Comparison of ENCODE assay signal across 8 cellular contexts in the genomic region with DNA sequence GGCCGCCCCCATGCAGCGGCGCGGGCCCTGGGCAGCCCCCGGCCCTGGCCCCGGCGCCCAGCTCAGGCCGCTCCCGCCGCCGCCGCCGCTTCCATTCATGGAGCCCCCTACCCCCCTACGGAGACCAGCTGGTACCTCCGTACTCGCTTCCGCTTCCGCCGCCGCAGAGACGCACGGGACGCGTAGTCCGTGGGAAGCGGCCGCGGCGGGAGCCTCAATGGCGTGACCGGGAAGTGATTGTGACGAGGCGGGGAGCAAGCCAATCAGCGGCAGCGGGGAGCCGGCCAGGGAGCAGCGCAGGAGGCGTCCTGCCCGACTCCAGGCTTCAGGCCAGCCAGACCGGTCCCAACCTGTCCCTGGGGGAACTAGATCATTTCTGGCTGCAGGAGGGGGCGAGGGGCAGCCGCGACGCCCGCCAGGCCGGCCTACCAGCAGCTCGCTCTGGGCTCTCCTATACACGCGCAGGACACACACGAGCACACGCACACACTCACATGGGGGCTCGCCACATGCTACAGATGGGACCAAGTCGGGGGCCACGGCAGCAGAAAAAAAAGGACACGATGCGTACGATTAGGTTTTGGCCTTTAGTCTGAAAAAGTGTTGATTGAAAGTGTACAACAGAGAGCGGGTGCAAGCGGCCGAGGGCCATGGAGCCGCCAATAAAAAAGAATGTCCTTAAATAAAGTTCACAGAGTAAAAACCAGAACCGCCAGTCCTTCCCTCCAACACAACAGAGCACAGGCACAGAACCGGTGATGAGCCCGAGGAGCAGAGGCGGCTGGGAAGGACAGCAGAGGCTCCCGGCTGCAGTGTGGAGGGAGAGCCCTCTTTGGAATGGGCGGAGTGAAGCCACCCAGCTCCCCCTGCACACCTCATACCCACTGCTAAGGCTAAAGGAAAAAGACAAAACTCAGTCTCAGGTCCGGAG. TPM values are rescaled to one million over a fixed set of nuclear protein-coding genes. Genes with fewer than 3 reads are reported as not detected.
DNase-seq lines count a peak whose midpoint lies in the region; ATAC-seq, FAIRE-seq and TF ChIP-seq lines count a peak whose summit lies in the region.

A gene with protein sequence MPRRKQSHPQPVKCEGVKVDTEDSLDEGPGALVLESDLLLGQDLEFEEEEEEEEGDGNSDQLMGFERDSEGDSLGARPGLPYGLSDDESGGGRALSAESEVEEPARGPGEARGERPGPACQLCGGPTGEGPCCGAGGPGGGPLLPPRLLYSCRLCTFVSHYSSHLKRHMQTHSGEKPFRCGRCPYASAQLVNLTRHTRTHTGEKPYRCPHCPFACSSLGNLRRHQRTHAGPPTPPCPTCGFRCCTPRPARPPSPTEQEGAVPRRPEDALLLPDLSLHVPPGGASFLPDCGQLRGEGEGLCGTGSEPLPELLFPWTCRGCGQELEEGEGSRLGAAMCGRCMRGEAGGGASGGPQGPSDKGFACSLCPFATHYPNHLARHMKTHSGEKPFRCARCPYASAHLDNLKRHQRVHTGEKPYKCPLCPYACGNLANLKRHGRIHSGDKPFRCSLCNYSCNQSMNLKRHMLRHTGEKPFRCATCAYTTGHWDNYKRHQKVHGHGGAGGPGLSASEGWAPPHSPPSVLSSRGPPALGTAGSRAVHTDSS (minus strand): TSS at position 109 of the 931 bp plus-strand sequence. CDS start 208 bp downstream, outside the sequence.

- 37% methylated on average over 51 of the region's 68 CpGs; no CpG with 5 or more reads in 1 of the 2 experiments for WGBS in H1 (ENCODE audit: extremely low coverage in 1 of 2, insufficient coverage in 1 of 2, insufficient read length in 1 of 2, insufficient replicate concordance in 2 of 2, low coverage in 1 of 2, low lambda C conversion rate in 2 of 2, missing lambda C conversion rate in 1 of 2), 2 experiments

- peak in 1 of 2 experiments; percentile 84; a peak in 2 of 3 replicates for TF ChIP-seq POLR2A in H1 (IDR thresholded peaks at IDR 0.05; ENCODE audit: control extremely low read depth in 1 of 2, low read depth in 2 of 2, low read length in 2 of 2)

- H3K27ac ChIP-seq in CD4-positive, CD25-positive, alpha-beta regulatory T cell (ENCODE audit: insufficient read depth, low read length, poor library complexity, severe bottlenecking) = peak within 1 kb of the TSS; percentile 88
- peak within 1 kb of the TSS; percentile 93 for H3K27ac ChIP-seq in H1 (ENCODE audit: low read depth, low read length)

- H3K27me3 Mint-ChIP-seq in CD4-positive, CD25-positive, alpha-beta regulatory T cell = no peaks in the 10 kb centered on the region
- no peaks in the 10 kb centered on the region for H3K27me3 Mint-ChIP-seq in activated CD8-positive, alpha-beta memory T cell treated with anti-CD3 and anti-CD28 coated beads, Interleukin-2, amount 10 ng/mL, durations not matched to agents 7 days and 5 days

- 0 out of 2 replicates have a peak within 1 kb of the TSS, but pooled peaks have one; percentile 92 for H2BK15ac ChIP-seq in H1 (ENCODE audit: low read length)

- H4K91ac ChIP-seq in H1 (replicated peaks; ENCODE audit: insufficient read length, low read length) = peak within 1 kb of the TSS; percentile 83

- H3K23me2 ChIP-seq in H1 (ENCODE audit: low read depth, low read length) = peaks cover 7% of the 10 kb centered on the region

- H3K9ac ChIP-seq in H1 (replicated peaks in 1 of 4; ENCODE audit: extremely low read depth in 1 of 4, low read depth in 3 of 4, low read length in 3 of 4) = peak within 1 kb of the TSS; percentile 78 to 89 (median 84)

- peak within 1 kb of the TSS; percentile 98 for H4K8ac ChIP-seq in H1 (ENCODE audit: extremely low read depth, insufficient read depth, low read length)

- peaks cover 21% of the 10 kb centered on the region for H3K4me1 ChIP-seq in CD4-positive, CD25-positive, alpha-beta regulatory T cell (ENCODE audit: control insufficient read depth, insufficient read depth, low read length, poor library complexity, severe bottlenecking)
- peaks cover 0 to 8% (median 2%) of the 10 kb centered on the region in 4 experiments; a peak in 5 of 7 replicates for H3K4me1 ChIP-seq in H1 (replicated peaks in 1 of 4; ENCODE audit: control insufficient read depth in 3 of 4, insufficient read depth in 4 of 4, low read length in 3 of 4)

- H3K14ac ChIP-seq in H1 (ENCODE audit: insufficient read length) = peak within 1 kb of the TSS; percentile 0

- H4K5ac ChIP-seq in H1 (ENCODE audit: insufficient read length, low read depth, low read length) = peak within 1 kb of the TSS; percentile 84

- H3K36me3 Mint-ChIP-seq in CD4-positive, CD25-positive, alpha-beta regulatory T cell = peaks cover 34% of the 10 kb centered on the region
- H3K36me3 Mint-ChIP-seq in activated CD8-positive, alpha-beta memory T cell treated with anti-CD3 and anti-CD28 coated beads, Interleukin-2, amount 10 ng/mL, durations not matched to agents 7 days and 5 days = peaks cover 46% of the 10 kb centered on the region

- TF ChIP-seq EP300 in H1 (IDR thresholded peaks at IDR 0.05; ENCODE audit: borderline replicate concordance in 1 of 2, low read depth in 2 of 2, low read length in 2 of 2) = peak; percentile 15 to 94

- H3K4me2 ChIP-seq in H1 (ENCODE audit: insufficient read depth in 1 of 2, low read depth in 2 of 2, low read length in 2 of 2) = peak within 1 kb of the TSS; percentile 88 to 96

- peak within 1 kb of the TSS; percentile 63 for H3K56ac ChIP-seq in H1 (replicated peaks; ENCODE audit: insufficient read length, low read depth, low read length)

- peaks cover 4 to 7% of the 10 kb centered on the region in 2 experiments for H4K20me1 ChIP-seq in H1 (replicated peaks in 1 of 2; ENCODE audit: control insufficient read depth in 1 of 2, insufficient read depth in 2 of 2, low read length in 2 of 2)

- peak within 1 kb of the TSS; percentile 99 for H2BK5ac ChIP-seq in H1 (ENCODE audit: low read depth, low read length)

- peak within 1 kb of the TSS; percentile 61 for H3K4ac ChIP-seq in H1 (replicated peaks; ENCODE audit: insufficient read length, low read depth, low read length)

- peak in 1 of 2 experiments; percentile 5; a peak in 1 of 4 replicates for TF ChIP-seq RAD21 in H1 (IDR thresholded peaks at IDR 0.05 in 1 of 2, conservative IDR thresholded peaks at IDR 0.05 in 1 of 2; ENCODE audit: low read depth in 2 of 2, low read length in 2 of 2)

- peaks cover 64% of the 10 kb centered on the region for H3K36me3 ChIP-seq in CD4-positive, CD25-positive, alpha-beta regulatory T cell (ENCODE audit: control insufficient read depth, insufficient read depth, low read length)
- peaks cover 45 to 69% (median 60%) of the 10 kb centered on the region in 4 experiments for H3K36me3 ChIP-seq in H1 (ENCODE audit: control insufficient read depth in 2 of 4, insufficient read depth in 4 of 4, low read length in 3 of 4)

- H3K23ac ChIP-seq in H1 (ENCODE audit: insufficient read length) = no peak within 1 kb of the TSS

- no peak within 1 kb of the TSS for H2AFZ ChIP-seq in H1 (ENCODE audit: low read length)

- no peaks in the 10 kb centered on the region for H3K27me3 ChIP-seq in CD4-positive, CD25-positive, alpha-beta regulatory T cell (ENCODE audit: control insufficient read depth, insufficient read depth, low read length)
- H3K27me3 ChIP-seq in H1 (replicated peaks in 1 of 4; ENCODE audit: control insufficient read depth in 3 of 4, extremely low read depth in 1 of 4, insufficient read depth in 3 of 4, low read length in 3 of 4) = no peaks in the 10 kb centered on the region

- CTCF ChIA-PET in activated CD8-positive, alpha-beta memory T cell treated with anti-CD3 and anti-CD28 coated beads, Interleukin-2, amount 10 ng/mL, durations not matched to agents 7 days and 5 days (lab: Charles Lee) = interaction anchor here (1.3 to 3.4 kb wide), 2 partner anchors 10 to 50 kb away, joined by 3 to 20 read pairs; a partner anchor contains a TSS
- CTCF ChIA-PET in H1 (lab: Charles Lee; ENCODE audit: partially characterized antibody) = interaction anchor here (0.9 to 1.3 kb wide), 2 partner anchors 9 to 68 kb away, joined by 3 read pairs; no protein-coding TSS in a partner anchor

- H2BK120ac ChIP-seq in H1 (replicated peaks; ENCODE audit: low read depth, low read length) = peak within 1 kb of the TSS; percentile 25

- H3K79me1 ChIP-seq in H1 (ENCODE audit: low read depth, low read length) = peaks cover 9% of the 10 kb centered on the region

- peaks cover 11 to 31% (median 23%) of the 10 kb centered on the region in 4 donors for H3K4me1 Mint-ChIP-seq in CD4-positive, CD25-positive, alpha-beta regulatory T cell
- H3K4me1 Mint-ChIP-seq in activated CD8-positive, alpha-beta memory T cell treated with anti-CD3 and anti-CD28 coated beads, Interleukin-2, amount 10 ng/mL, durations not matched to agents 7 days and 5 days = peaks cover 21% of the 10 kb centered on the region

- H3K9me3 Mint-ChIP-seq in CD4-positive, CD25-positive, alpha-beta regulatory T cell = no peaks in the 10 kb centered on the region
- no peaks in the 10 kb centered on the region for H3K9me3 Mint-ChIP-seq in activated CD8-positive, alpha-beta memory T cell treated with anti-CD3 and anti-CD28 coated beads, Interleukin-2, amount 10 ng/mL, durations not matched to agents 7 days and 5 days (ENCODE audit: low read depth)

- peak; percentile 92 to 95 for ATAC-seq in CD4-positive, CD25-positive, alpha-beta regulatory T cell (ENCODE audit: low read depth in 2 of 2)
- peak; percentile 81 for ATAC-seq in GM19452 (IDR thresholded peaks at IDR 0.05; ENCODE audit: unreplicated experiment)
- ATAC-seq in activated CD8-positive, alpha-beta memory T cell treated with anti-CD3 and anti-CD28 coated beads, Interleukin-2, amount 10 ng/mL, durations not matched to agents 7 days and 5 days = peak; percentile 91

- H3K18ac ChIP-seq in H1 (ENCODE audit: extremely low read depth, low read length) = peak within 1 kb of the TSS; percentile 93

- no peak for TF ChIP-seq CTCF in H1 (IDR thresholded peaks at IDR 0.05; ENCODE audit: control extremely low read depth in 1 of 3, insufficient read depth in 1 of 3, low read depth in 1 of 3, low read length in 3 of 3)

- H3K4me3 ChIP-seq in CD4-positive, CD25-positive, alpha-beta regulatory T cell (ENCODE audit: low read depth, low read length) = peak within 1 kb of the TSS; percentile 67
- peak within 1 kb of the TSS; percentile 65 to 96 (median 82) for H3K4me3 ChIP-seq in H1 (ENCODE audit: extremely low read depth in 1 of 4, insufficient read depth in 2 of 4, low read depth in 3 of 4, low read length in 4 of 4)

- FAIRE-seq in H1 (lab: Jason Lieb, UNC) = no peak

- H3K27ac Mint-ChIP-seq in CD4-positive, CD25-positive, alpha-beta regulatory T cell = peak within 1 kb of the TSS; percentile 90 to 97 (median 93)
- peak within 1 kb of the TSS; percentile 96 for H3K27ac Mint-ChIP-seq in activated CD8-positive, alpha-beta memory T cell treated with anti-CD3 and anti-CD28 coated beads, Interleukin-2, amount 10 ng/mL, durations not matched to agents 7 days and 5 days

- H3K9me3 ChIP-seq in CD4-positive, CD25-positive, alpha-beta regulatory T cell (ENCODE audit: control insufficient read depth in 2 of 2, low read length in 2 of 2) = no peaks in the 10 kb centered on the region
- H3K9me3 ChIP-seq in H1 (ENCODE audit: insufficient read depth in 2 of 2, low read depth in 1 of 2, low read length in 1 of 2) = no peaks in the 10 kb centered on the region

- H2BK12ac ChIP-seq in H1 (ENCODE audit: low read depth, low read length) = peak within 1 kb of the TSS; percentile 77

- peaks cover 0 to 12% of the 10 kb centered on the region in 2 experiments; a peak in 2 of 4 replicates for H3K79me2 ChIP-seq in H1 (ENCODE audit: control insufficient read depth in 1 of 2, insufficient read depth in 2 of 2, low read length in 2 of 2)

- H2BK20ac ChIP-seq in H1 (ENCODE audit: low read length) = no peak within 1 kb of the TSS

- peak within 1 kb of the TSS; percentile 87 to 95 (median 92) for H3K4me3 Mint-ChIP-seq in CD4-positive, CD25-positive, alpha-beta regulatory T cell
- peak within 1 kb of the TSS; percentile 84 for H3K4me3 Mint-ChIP-seq in activated CD8-positive, alpha-beta memory T cell treated with anti-CD3 and anti-CD28 coated beads, Interleukin-2, amount 10 ng/mL, durations not matched to agents 7 days and 5 days

- H2AK5ac ChIP-seq in H1 (ENCODE audit: low read depth, low read length) = no peak within 1 kb of the TSS; the same call in 1 of the 2 replicates

- POLR2A ChIA-PET in H1 (lab: Charles Lee; ENCODE audit: partially characterized antibody) = interaction anchor here (0.9 to 9.5 kb wide), 23 partner anchors 9 to 283 kb away, joined by 3 to 114 read pairs (median 4); a partner anchor contains a TSS

- DNase-seq in CD4-positive, CD25-positive, alpha-beta regulatory T cell = peak; percentile 82 to 94 (median 85)
- DNase-seq in HS-5 (ENCODE audit: low read depth) = peak; percentile 63
- peak; percentile 89 to 90 for DNase-seq in NOMO-1 (lab: John Stamatoyannopoulos, UW; ENCODE audit: unreplicated experiment in 2 of 2)
- peak; percentile 93 for DNase-seq in activated CD8-positive, alpha-beta memory T cell treated with anti-CD3 and anti-CD28 coated beads, Interleukin-2, amount 10 ng/mL, durations not matched to agents 7 days and 5 days
- peak; percentile 91 to 94 for DNase-seq in H1 (ENCODE audit: low read depth in 1 of 2, low spot score in 2 of 2)
- DNase-seq in mesenteric fat pad (ENCODE audit: low spot score) = peak; percentile 100
- DNase-seq in stimulated activated CD8-positive, alpha-beta memory T cell treated with anti-CD3 and anti-CD28 coated beads, Interleukin-15, amount 100 ng/mL, for 1 hour (ENCODE audit: low read depth) = peak; percentile 71

RNA-seq across cellular contexts. Expression of the gene that starts here (rescaled TPM):
- total RNA-seq in CD4-positive, CD25-positive, alpha-beta regulatory T cell = 20.9 TPM
- 1 to 10 TPM; 1.4 to 4.9 (median 3.5) TPM for polyA plus RNA-seq in CD4-positive, CD25-positive, alpha-beta regulatory T cell
- 10 to 100 TPM; 12.7 to 15.4 TPM for total RNA-seq in activated CD8-positive, alpha-beta memory T cell treated with anti-CD3 and anti-CD28 coated beads, Interleukin-2, amount 10 ng/mL, durations not matched to agents 7 days and 5 days
- total RNA-seq in H1 (2021; fragmentation: NEBNext Ultra II Directional; extraction: Animal tissue kit (Norgen Biotek cat#: 25700)) = 17.3 and 18.8 TPM in 2 replicates
- polyA plus RNA-seq in H1 (2011; rRNA removed) = 29.5 and 35.0 TPM in 2 replicates
- 26.3 TPM for polyA plus RNA-seq in H1 (2011; cell fraction: cytosol; rRNA removed)
- 41.9 TPM for polyA plus RNA-seq in H1 (2011; cell fraction: nucleus; rRNA removed)
- 11.1 to 21.0 TPM (median 18.9 TPM) in 4 replicates for polyA plus RNA-seq in H1 (2012, experiment 1 of 2)
- 14.4 TPM for polyA plus RNA-seq in H1 (2012, experiment 2 of 2)
- polyA plus RNA-seq in H1 (2013, experiment 1 of 2) = 15.4 TPM
- polyA plus RNA-seq in H1 (2013, experiment 2 of 2) = 13.8 TPM
- 8.3 and 10.7 TPM in 2 replicates for polyA minus RNA-seq in H1 (2011; rRNA and poly(A)+ RNA removed)
- polyA minus RNA-seq in H1 (2011; cell fraction: cytosol; rRNA and poly(A)+ RNA removed) = 12.0 TPM
- polyA minus RNA-seq in H1 (2011; cell fraction: nucleus; rRNA and poly(A)+ RNA removed) = 17.0 TPM
- total RNA-seq in mesenteric fat pad = 20.7 TPM

Comparison
In these comparisons a context has a peak if more than half of its experiments do, and no peak if none do; other contexts are left out.
1. Peak in every context shown above with its lines: DNase-seq, ATAC-seq, H3K4me3 ChIP-seq and H3K27ac ChIP-seq.